Comparison of ENCODE assay signal across 19 cellular contexts in the genomic region with DNA sequence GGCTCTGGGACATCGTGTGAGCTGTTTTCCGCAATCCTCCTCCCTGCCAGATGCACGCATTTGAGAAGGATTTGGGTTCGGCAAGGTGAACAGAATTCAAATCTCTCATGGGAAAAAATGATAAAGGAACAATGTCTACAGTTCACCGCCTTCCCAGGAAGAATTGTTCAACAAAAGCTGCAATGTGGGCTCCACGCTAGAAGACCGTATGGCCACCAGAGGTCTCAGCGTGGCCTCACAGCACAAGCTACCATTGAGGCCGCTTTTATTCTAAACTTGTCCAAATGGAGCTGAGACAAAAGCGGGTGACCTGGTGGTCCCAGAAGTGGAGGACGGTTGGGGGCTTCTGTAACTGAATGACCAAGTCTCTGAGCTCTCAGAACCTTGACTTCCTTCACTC.
DNase-seq lines count a peak whose midpoint lies in the region; TF ChIP-seq lines count a peak whose summit lies in the region.
"Had no signal": no experiment of that assay in that cellular context is flagged by ENCODE, and none has a peak within 500 bp of the region (broad histone marks: within the 10 kb centered on the region; RNA-seq: fewer than 3 reads in every experiment).

No MANE protein-coding gene starts in this region.

- peak; percentile 24; the same call in 2 of the 3 replicates for TF ChIP-seq CTCF in GM12872 (IDR thresholded peaks at IDR 0.05; ENCODE audit: insufficient read depth, low read depth, low read length)
- TF ChIP-seq CTCF in LNCaP clone FGC (IDR thresholded peaks at IDR 0.05; ENCODE audit: control insufficient read depth, extremely low read depth, insufficient read depth) = 0 out of 2 replicates have a peak, but pooled peaks have one; percentile 5
- peak; percentile 13 for TF ChIP-seq CTCF in retinal pigment epithelial cell (conservative IDR thresholded peaks at IDR 0.05; ENCODE audit: low read depth, low read length)

- no peaks in the 10 kb centered on the region for H3K9me3 ChIP-seq in MG63

- no peaks in the 10 kb centered on the region for H3K36me3 ChIP-seq in MG63
- H3K36me3 ChIP-seq: tibial artery had no signal

- no peaks in the 10 kb centered on the region for H3K27me3 ChIP-seq in MG63
- H3K27me3 ChIP-seq: tibial artery had no signal

- H3K4me3 ChIP-seq in LNCaP clone FGC (ENCODE audit: low read depth, low read length) (no peak overlapping the region), retinal pigment epithelial cell (ENCODE audit: low read length) (no peak overlapping the region), MG63 (no peak overlapping the region)
- H3K4me3 ChIP-seq: skin epidermis, tibial artery had no signal

- DNase-seq in LNCaP clone FGC (ENCODE audit: low read depth) (no peak), dermis blood vessel endothelial cell (peak; percentile 13), retinal pigment epithelial cell (ENCODE audit: low read depth) (no peak), H4 (ENCODE audit: low spot score) (no peak), NCI-H2196 treated with DMSO at 0.1 percent for 48 hours (lab: John Stamatoyannopoulos, UW; ENCODE audit: unreplicated experiment) (no peak), MG63 (no peak)
- DNase-seq: activated CD4-positive, alpha-beta T cell treated with anti-CD3 and anti-CD28 coated beads for 36 hours; Calu3; GF-D8; glutamatergic neuron; Karpas-422; left colon; naive thymus-derived CD4-positive, alpha-beta T cell; NCI-H1417; NCI-H510A treated with DMSO at 0.1 percent for 48 hours; stimulated activated CD4-positive, alpha-beta T cell treated with anti-CD3 and anti-CD28 coated beads, Interleukin-2, amount 100 ng/mL, for 48 hours had no signal
